8 cellular contexts compared by ENCODE assay signal in genomic region chr2:68157402-68158133, GRCh38. TPM values are rescaled to one million over a fixed set of nuclear protein-coding genes. Genes with fewer than 3 reads are reported as not detected.
DNase-seq lines count a peak whose midpoint lies in the region; ATAC-seq and TF ChIP-seq lines count a peak whose summit lies in the region.

Gene PNO1, plus strand, starts transcription at chr2:68157888. Its CDS starts 47 bp downstream, at chr2:68157935.

- H3K4me1 ChIP-seq in Panc1 (ENCODE audit: control insufficient read depth, insufficient read depth, low read length) (peaks cover 8% of the 10 kb centered on the region; the same call in 1 of the 2 replicates), esophagus (ENCODE audit: control insufficient read depth in 2 of 2, insufficient read depth in 2 of 2, low read length in 1 of 2) (no peaks in the 10 kb centered on the region), mucosa of stomach (ENCODE audit: control insufficient read depth, insufficient read depth, low read length) (peaks cover 3% of the 10 kb centered on the region)

- H3K27me3 Mint-ChIP-seq in activated T-cell treated with anti-CD3 and anti-CD28 coated beads, Interleukin-2, amount 50 U/mL, for 4 hours (ENCODE audit: low read depth), result no peaks in the 10 kb centered on the region

- in situ Hi-C loops in Panc1 (cut with HindIII; ENCODE audit: low pct_unique_long_range_greater_than_20kb, low sequenced_read_pairs), result no loop called here

- DNase-seq in DMS53 (lab: John Stamatoyannopoulos, UW) (peak; percentile 98), KG1 (lab: John Stamatoyannopoulos, UW) (peak; percentile 99), Panc1 (ENCODE audit: low read depth, low spot score) (peak; percentile 92)
- DNase-seq in activated T-cell treated with anti-CD3 and anti-CD28 coated beads, Interleukin-2, amount 50 U/mL, for 4 hours, result peak; percentile 97
- DNase-seq in stimulated activated CD8-positive, alpha-beta memory T cell treated with anti-CD3 and anti-CD28 coated beads, Interleukin-7, amount 100 ng/mL, for 1 hour (ENCODE audit: low read depth in 2 of 2), result peak; percentile 96

- BruUV-seq in Panc1 (replicated peaks; lab: Mats Ljungman, UMichigan), result no TSS peak

- H3K9me3 ChIP-seq in Panc1 (ENCODE audit: control insufficient read depth, insufficient read depth, low read depth, low read length) (no peaks in the 10 kb centered on the region), esophagus (ENCODE audit: control insufficient read depth in 2 of 2, insufficient read depth in 1 of 2, low read depth in 1 of 2, low read length in 1 of 2) (no peaks in the 10 kb centered on the region), mucosa of stomach (ENCODE audit: control insufficient read depth, low read length) (no peaks in the 10 kb centered on the region)

- peak within 1 kb of the TSS; percentile 98 for H3K4me3 Mint-ChIP-seq in activated T-cell treated with anti-CD3 and anti-CD28 coated beads, Interleukin-2, amount 50 U/mL, for 4 hours

- peaks cover 25% of the 10 kb centered on the region for H3K36me3 Mint-ChIP-seq in activated T-cell treated with anti-CD3 and anti-CD28 coated beads, Interleukin-2, amount 50 U/mL, for 4 hours (ENCODE audit: insufficient read depth)

- H3K27me3 ChIP-seq in Panc1 (ENCODE audit: control insufficient read depth, insufficient read depth, low read length), result no peaks in the 10 kb centered on the region
- no peaks in the 10 kb centered on the region for H3K27me3 ChIP-seq in esophagus (ENCODE audit: control insufficient read depth in 1 of 2, insufficient read depth in 2 of 2, low read length in 2 of 2)
- H3K27me3 ChIP-seq in mucosa of stomach (ENCODE audit: control insufficient read depth, insufficient read depth, low read length), result no peaks in the 10 kb centered on the region

- peak within 1 kb of the TSS; percentile 97 to 99 for H3K4me3 ChIP-seq in Panc1 (ENCODE audit: low read depth in 2 of 2, low read length in 2 of 2)
- H3K4me3 ChIP-seq in esophagus (ENCODE audit: low read depth in 1 of 2, low read length in 2 of 2), result peak within 1 kb of the TSS; percentile 70 to 81
- H3K4me3 ChIP-seq in mucosa of stomach (ENCODE audit: low read length), result peak within 1 kb of the TSS; percentile 88

- H3K9me3 Mint-ChIP-seq in activated T-cell treated with anti-CD3 and anti-CD28 coated beads, Interleukin-2, amount 50 U/mL, for 4 hours, result no peaks in the 10 kb centered on the region

- peak; percentile 88 for ATAC-seq in GM21723 (IDR thresholded peaks at IDR 0.05; ENCODE audit: unreplicated experiment)
- ATAC-seq in Panc1, result peak; percentile 98
- peak; percentile 94 to 95 for ATAC-seq in activated T-cell treated with anti-CD3 and anti-CD28 coated beads, Interleukin-2, amount 50 U/mL, for 4 hours

- peaks cover 30% of the 10 kb centered on the region for H3K36me3 ChIP-seq in Panc1 (ENCODE audit: control insufficient read depth, insufficient read depth, low read length)
- no peaks in the 10 kb centered on the region for H3K36me3 ChIP-seq in esophagus (ENCODE audit: control insufficient read depth in 2 of 2, insufficient read depth in 2 of 2, low read length in 1 of 2)
- H3K36me3 ChIP-seq in mucosa of stomach (ENCODE audit: control insufficient read depth, insufficient read depth, low read length), result no peaks in the 10 kb centered on the region

- POLR2A ChIA-PET in Panc1 (lab: Charles Lee), result interaction anchor here (0.7 kb wide), 1 partner anchor 309 kb away, joined by 4 read pairs; the partner anchor contains the start of genes APLF and FBXO48

- H3K9ac ChIP-seq in mucosa of stomach (ENCODE audit: low read length), result peak within 1 kb of the TSS; percentile 79

- CTCF ChIA-PET in Panc1 (lab: Charles Lee), result no interaction called here

- no peak for TF ChIP-seq CTCF in Panc1 (IDR thresholded peaks at IDR 0.05)

- WGBS in esophagus, 2 donors, result 0% methylated on average over 44 of the region's 44 CpGs

- intact Hi-C loops in Panc1 (cut with micrococcal nuclease; ENCODE audit: unreplicated experiment), result no loop called here

- peaks cover 41% of the 10 kb centered on the region for H3K4me1 Mint-ChIP-seq in activated T-cell treated with anti-CD3 and anti-CD28 coated beads, Interleukin-2, amount 50 U/mL, for 4 hours (ENCODE audit: low read depth)

- peak within 1 kb of the TSS; percentile 97 for H3K27ac ChIP-seq in Panc1 (ENCODE audit: low read length)
- peak within 1 kb of the TSS; percentile 91 to 92 for H3K27ac ChIP-seq in esophagus (ENCODE audit: low read depth in 2 of 2, low read length in 1 of 2)

RNA-seq across cellular contexts. Expression of gene PNO1, which starts in this region (rescaled TPM):
- total RNA-seq in Panc1 (2021; ENCODE audit: unreplicated experiment), result 37.7 TPM
- 35.0 TPM for polyA plus RNA-seq in Panc1 (2012; ENCODE audit: insufficient read length)
- total RNA-seq in activated T-cell treated with anti-CD3 and anti-CD28 coated beads, Interleukin-2, amount 50 U/mL, for 4 hours, result 10 to 100 TPM; 65.8 to 73.7 (median 72.4) TPM
- polyA plus RNA-seq in esophagus, result 10 to 100 TPM in 1 of 2 donors, 1 to 10 TPM in 1; 3.8 to 11.2 TPM

Comparison
In these comparisons a context has a peak if more than half of its experiments do, and no peak if none do; other contexts are left out.
1. Peak in every context shown above with its lines: DNase-seq, ATAC-seq, H3K4me3 ChIP-seq and H3K27ac ChIP-seq.